32 cellular contexts compared by ENCODE assay signal in the genomic region with DNA sequence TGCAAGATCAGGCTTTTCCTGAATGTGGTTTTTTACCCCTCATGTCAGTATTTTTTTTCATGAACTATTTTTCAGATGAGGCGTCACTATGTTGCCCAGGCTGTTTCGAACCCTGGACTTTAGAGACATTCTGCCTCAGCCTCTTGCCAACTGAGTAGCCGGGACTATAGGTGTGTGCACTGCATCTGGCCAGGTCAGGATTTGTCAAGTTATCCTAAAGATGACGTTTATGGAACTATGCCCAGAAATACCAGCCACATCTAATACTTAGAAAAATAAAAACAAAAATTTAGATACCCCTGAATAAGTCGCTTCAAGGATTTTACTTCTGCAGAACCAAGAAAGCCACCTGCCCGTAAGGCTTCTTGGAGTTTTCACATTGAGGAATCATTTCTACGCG.
A peak's percentile ranks its signal among the peaks of the same experiment; 100 is the strongest.
DNase-seq lines count a peak whose midpoint lies in the region; ATAC-seq and TF ChIP-seq lines count a peak whose summit lies in the region.
"Had no signal": no experiment of that assay in that cellular context is flagged by ENCODE, and none has a peak within 500 bp of the region (broad histone marks: within the 10 kb centered on the region; RNA-seq: fewer than 3 reads in every experiment).

No MANE protein-coding gene starts in this region.

- no peak overlapping the region for H3K9ac ChIP-seq in PC-3 (ENCODE audit: low read length)

- no TSS peak for BruUV-seq in PC-3 (replicated peaks; lab: Mats Ljungman, UMichigan)

- POLR2A ChIA-PET in PC-3 (lab: Charles Lee; ENCODE audit: unreplicated experiment): no interaction called here

- H3K36me3 ChIP-seq in PC-3 (ENCODE audit: low read depth, low read length): no peaks in the 10 kb centered on the region
- H3K36me3 ChIP-seq: vagina had no signal

- H4K20me1 ChIP-seq in PC-3 (ENCODE audit: low read length): no peaks in the 10 kb centered on the region

- H3K4me2 ChIP-seq in PC-3 (ENCODE audit: low read length): peak overlapping the region; percentile 49; the same call in 1 of the 2 replicates

- no peaks in the 10 kb centered on the region for H3F3A ChIP-seq in PC-3 (ENCODE audit: low read length, unreplicated experiment)

- H3K9me3 Mint-ChIP-seq in chondrocyte (ENCODE audit: low read depth): no peaks in the 10 kb centered on the region
- H3K9me3 Mint-ChIP-seq in nephron: no peaks in the 10 kb centered on the region
- H3K9me3 Mint-ChIP-seq: activated CD8-positive, alpha-beta T cell treated with anti-CD3 and anti-CD28 coated beads for 36 hours; activated T-helper 1 cell treated with anti-CD3 and anti-CD28 coated beads, Interleukin-12 subunit alpha, Interleukin-12 subunit beta, Interleukin-2, Interleukin-4 antibody, amounts not matched to agents 30 ng/mL and 10 ng/mL and 1 ng/mL, durations not matched to agents 14 hours and 24 hours and 36 hours; CD4-positive, alpha-beta memory T cell; naive thymus-derived CD8-positive, alpha-beta T cell; stimulated activated naive CD8-positive, alpha-beta T cell treated with anti-CD3 and anti-CD28 coated beads, Interleukin-15, Interleukin-2, amounts not matched to agents 100 ng/mL and 50 ng/mL, for 24 hours had no signal

- ATAC-seq in PC-3 (no peak), HG03457 (IDR thresholded peaks at IDR 0.05; ENCODE audit: unreplicated experiment) (no peak)
- ATAC-seq: activated CD8-positive, alpha-beta T cell treated with anti-CD3 and anti-CD28 coated beads for 36 hours; naive thymus-derived CD8-positive, alpha-beta T cell had no signal

- H3K27ac ChIP-seq in PC-3 (ENCODE audit: low read length): no peak overlapping the region
- H3K27ac ChIP-seq: testis, vagina had no signal

- no peaks in the 10 kb centered on the region for H3K36me3 Mint-ChIP-seq in chondrocyte (ENCODE audit: low read depth)
- no peaks in the 10 kb centered on the region for H3K36me3 Mint-ChIP-seq in nephron (ENCODE audit: low read depth)
- H3K36me3 Mint-ChIP-seq: CD4-positive, alpha-beta memory T cell; naive thymus-derived CD8-positive, alpha-beta T cell had no signal

- no peaks in the 10 kb centered on the region for H3K27me3 ChIP-seq in PC-3 (ENCODE audit: low read length)
- H3K27me3 ChIP-seq: testis, vagina had no signal

- CTCF ChIA-PET in PC-3 (lab: Charles Lee): interaction anchor here (0.7 kb wide), 1 partner anchor 51 kb away, joined by 6 read pairs; no protein-coding TSS in a partner anchor

- H3K9me2 ChIP-seq in PC-3 (replicated peaks; ENCODE audit: low read length): no peaks in the 10 kb centered on the region

- peak overlapping the region; percentile 38; the same call in 1 of the 2 replicates for H2AFZ ChIP-seq in PC-3 (ENCODE audit: low read length)

- H3K4me3 Mint-ChIP-seq in chondrocyte (ENCODE audit: unreplicated experiment): peak overlapping the region; percentile 37
- H3K4me3 Mint-ChIP-seq in nephron: no peak overlapping the region
- H3K4me3 Mint-ChIP-seq: activated CD8-positive, alpha-beta T cell treated with anti-CD3 and anti-CD28 coated beads for 36 hours; activated T-helper 1 cell treated with anti-CD3 and anti-CD28 coated beads, Interleukin-12 subunit alpha, Interleukin-12 subunit beta, Interleukin-2, Interleukin-4 antibody, amounts not matched to agents 30 ng/mL and 10 ng/mL and 1 ng/mL, durations not matched to agents 14 hours and 24 hours and 36 hours; B cell; CD4-positive, alpha-beta memory T cell; naive thymus-derived CD8-positive, alpha-beta T cell; stimulated activated naive CD8-positive, alpha-beta T cell treated with anti-CD3 and anti-CD28 coated beads, Interleukin-15, Interleukin-2, amounts not matched to agents 100 ng/mL and 50 ng/mL, for 24 hours had no signal

- no peak overlapping the region; the same call in 1 of the 2 replicates for H3K4me3 ChIP-seq in PC-3 (ENCODE audit: low read length)
- H3K4me3 ChIP-seq: testis, vagina had no signal

- H3K4me1 Mint-ChIP-seq in chondrocyte (ENCODE audit: low read depth): peaks cover 21% of the 10 kb centered on the region
- peaks cover 5% of the 10 kb centered on the region for H3K4me1 Mint-ChIP-seq in nephron
- H3K4me1 Mint-ChIP-seq: B cell had no signal

- H3K27ac Mint-ChIP-seq in chondrocyte (ENCODE audit: unreplicated experiment) (peak overlapping the region; percentile 86), nephron (peak overlapping the region; percentile 8 to 87 (median 39))
- H3K27ac Mint-ChIP-seq: activated CD8-positive, alpha-beta T cell treated with anti-CD3 and anti-CD28 coated beads for 36 hours; activated T-helper 1 cell treated with anti-CD3 and anti-CD28 coated beads, Interleukin-12 subunit alpha, Interleukin-12 subunit beta, Interleukin-2, Interleukin-4 antibody, amounts not matched to agents 30 ng/mL and 10 ng/mL and 1 ng/mL, durations not matched to agents 14 hours and 24 hours and 36 hours; B cell; CD4-positive, alpha-beta memory T cell; naive thymus-derived CD8-positive, alpha-beta T cell; stimulated activated naive CD8-positive, alpha-beta T cell treated with anti-CD3 and anti-CD28 coated beads, Interleukin-15, Interleukin-2, amounts not matched to agents 100 ng/mL and 50 ng/mL, for 24 hours had no signal

- no peaks in the 10 kb centered on the region for H3K9me3 ChIP-seq in PC-3 (ENCODE audit: low read length)
- H3K9me3 ChIP-seq: testis, vagina had no signal

- TF ChIP-seq CTCF in PC-3 (conservative IDR thresholded peaks at IDR 0.05; ENCODE audit: low read depth, low read length) (no peak), chondrocyte (IDR thresholded peaks at IDR 0.05) (no peak), nephron (IDR thresholded peaks at IDR 0.05; ENCODE audit: unreplicated experiment in 3 of 3) (no peak), GM10266 (IDR thresholded peaks at IDR 0.05; ENCODE audit: control insufficient read depth, insufficient read depth, low read depth, missing control alignments) (no peak)

- peaks cover 11% of the 10 kb centered on the region for H3K4me1 ChIP-seq in PC-3 (ENCODE audit: insufficient read depth, low read length)
- H3K4me1 ChIP-seq: testis, vagina had no signal

- DNase-seq in A172 (ENCODE audit: low spot score) (peak; percentile 12), PC-3 (peak; percentile 28), chondrocyte (ENCODE audit: low spot score) (no peak), RPMI8226 (no peak), GM10266 (ENCODE audit: extremely low spot score) (no peak), ureter (ENCODE audit: low spot score) (no peak)
- DNase-seq: activated CD8-positive, alpha-beta memory T cell treated with anti-CD3 and anti-CD28 coated beads, Interleukin-2, amount 50 U/mL, for 48 hours; activated CD8-positive, alpha-beta T cell treated with anti-CD3 and anti-CD28 coated beads for 36 hours; activated naive CD4-positive, alpha-beta T cell treated with Interleukin-2 at 50 U/mL for 16 hours; CD4-positive, alpha-beta memory T cell; effector CD4-positive, alpha-beta T cell; glutamatergic neuron; H7; KG1; midbrain; MM.1S; naive thymus-derived CD8-positive, alpha-beta T cell; NCI-H1105 treated with DMSO at 0.1 percent for 48 hours; NCI-H187 treated with DMSO at 0.1 percent for 48 hours; NCI-H2171 treated with DMSO at 0.1 percent for 48 hours; NCI-H510A treated with DMSO at 0.1 percent for 48 hours; occipital lobe; small intestine; stimulated activated CD4-positive, alpha-beta T cell treated with anti-CD3 and anti-CD28 coated beads, Interleukin-2, amount 100 ng/mL, for 24 hours; stimulated activated CD8-positive, alpha-beta memory T cell treated with anti-CD3 and anti-CD28 coated beads, Interleukin-4, amount 100 ng/mL, for 48 hours; testis had no signal

- intact Hi-C loops in PC-3 (cut with micrococcal nuclease): no loop called here

- H3K79me2 ChIP-seq in PC-3 (ENCODE audit: low read length): no peaks in the 10 kb centered on the region

- H3K27me3 Mint-ChIP-seq in chondrocyte (ENCODE audit: low read depth) (no peaks in the 10 kb centered on the region), nephron (ENCODE audit: low read depth) (peaks cover 4% of the 10 kb centered on the region)

Comparison
In these comparisons a context has a peak if more than half of its experiments do, and no peak if none do; other contexts are left out.
1. DNase-seq: peak in A172 (single experiment) and PC-3 (single experiment); none in chondrocyte (single experiment), RPMI8226 (single experiment), GM10266 (single experiment) and ureter (single experiment).